ENCODE assay signal across 14 cellular contexts in the genomic region with DNA sequence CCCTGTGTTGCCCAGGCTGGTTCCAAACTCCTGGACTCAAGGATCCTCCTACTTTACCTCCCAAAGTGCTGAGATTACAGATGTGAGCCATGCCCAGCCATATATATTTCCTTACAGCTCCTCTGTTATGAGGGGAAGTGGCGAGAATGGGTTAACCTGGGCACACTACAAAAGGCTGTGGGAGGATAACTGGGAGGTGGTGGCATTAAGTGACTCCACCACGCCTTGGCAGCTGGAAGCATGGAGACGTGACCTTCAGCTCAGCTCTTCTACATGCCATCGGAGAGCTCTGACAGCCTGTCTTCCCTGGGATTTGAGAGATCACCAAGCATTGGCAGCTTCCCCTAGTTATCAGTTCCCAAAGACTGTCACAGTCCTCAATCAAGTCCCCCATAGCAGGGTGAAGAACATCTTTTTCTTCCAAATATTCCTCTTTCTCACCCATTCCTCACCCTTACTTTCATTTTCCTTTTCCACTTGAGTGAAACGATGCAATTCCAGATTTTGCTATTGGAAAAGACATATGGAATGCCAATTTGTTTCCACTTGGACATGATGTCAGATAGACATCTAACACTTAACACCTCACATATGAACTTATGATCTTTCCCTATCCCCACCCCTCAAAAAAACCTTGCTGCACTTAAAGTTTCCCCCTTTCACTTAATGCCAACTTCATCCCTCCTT. TPM values are rescaled to one million over a fixed set of nuclear protein-coding genes. Genes with fewer than 3 reads are reported as not detected.
DNase-seq lines count a peak whose midpoint lies in the region; ATAC-seq and TF ChIP-seq lines count a peak whose summit lies in the region.
"Had no signal": no experiment of that assay in that cellular context is flagged by ENCODE, and none has a peak within 500 bp of the region (broad histone marks: within the 10 kb centered on the region; RNA-seq: fewer than 3 reads in every experiment).

No MANE protein-coding gene starts in this region.

- no peaks in the 10 kb centered on the region for H3K27me3 Mint-ChIP-seq in activated CD8-positive, alpha-beta memory T cell treated with anti-CD3 and anti-CD28 coated beads, Interleukin-2, amount 10 ng/mL, durations not matched to agents 7 days and 5 days
- no peaks in the 10 kb centered on the region for H3K27me3 Mint-ChIP-seq in activated T-helper 17 cell treated with anti-CD3 and anti-CD28 coated beads, Interleukin-2, amount 50 U/mL, for 72 hours
- H3K27me3 Mint-ChIP-seq: activated naive CD8-positive, alpha-beta T cell treated with anti-CD3 and anti-CD28 coated beads, Interleukin-2, amount 50 U/mL, for 24 hours had no signal

- H3K9me3 ChIP-seq in right cardiac atrium (ENCODE audit: control insufficient read depth, low read length) (no peaks in the 10 kb centered on the region), tibial artery (no peaks in the 10 kb centered on the region)

- DNase-seq in activated CD8-positive, alpha-beta memory T cell treated with anti-CD3 and anti-CD28 coated beads, Interleukin-2, amount 10 ng/mL, durations not matched to agents 7 days and 5 days = no peak
- no peak for DNase-seq in activated CD8-positive, alpha-beta memory T cell treated with anti-CD3 and anti-CD28 coated beads, Interleukin-2, amount 50 U/mL, for 4 hours
- DNase-seq in right cardiac atrium (peak in 1 of 3 donors; percentile 31), tibial artery (no peak), GM19238 (ENCODE audit: insufficient read length, low spot score) (no peak), HK-2 (ENCODE audit: unreplicated experiment) (no peak)
- DNase-seq in effector CD8-positive, alpha-beta T cell (lab: John Stamatoyannopoulos, UW) = no peak
- DNase-seq: activated CD4-positive, CD25-positive, alpha-beta regulatory T cell treated with anti-CD3 and anti-CD28 coated beads, Interleukin-2, amount 50 U/mL, for 72 hours; activated naive CD8-positive, alpha-beta T cell treated with anti-CD3 and anti-CD28 coated beads, Interleukin-2, amount 50 U/mL, for 24 hours; foreskin melanocyte; naive B cell; stimulated activated CD4-positive, alpha-beta T cell treated with anti-CD3 and anti-CD28 coated beads, Interleukin-4, amount 100 ng/mL, for 4 hours had no signal

- H3K4me1 Mint-ChIP-seq in activated CD8-positive, alpha-beta memory T cell treated with anti-CD3 and anti-CD28 coated beads, Interleukin-2, amount 10 ng/mL, durations not matched to agents 7 days and 5 days = peaks cover 71% of the 10 kb centered on the region
- peaks cover 44% of the 10 kb centered on the region for H3K4me1 Mint-ChIP-seq in activated T-helper 17 cell treated with anti-CD3 and anti-CD28 coated beads, Interleukin-2, amount 50 U/mL, for 72 hours

- H3K27ac ChIP-seq in right cardiac atrium (ENCODE audit: low read length) (peak overlapping the region; percentile 67), tibial artery (peak overlapping the region; percentile 62 to 64)

- no peaks in the 10 kb centered on the region for H3K27me3 ChIP-seq in right cardiac atrium (ENCODE audit: control insufficient read depth, insufficient read depth)
- H3K27me3 ChIP-seq in tibial artery = no peaks in the 10 kb centered on the region

- CTCF ChIA-PET in activated CD8-positive, alpha-beta memory T cell treated with anti-CD3 and anti-CD28 coated beads, Interleukin-2, amount 10 ng/mL, durations not matched to agents 7 days and 5 days (lab: Charles Lee) = interaction anchor here (0.9 to 1.2 kb wide), 2 partner anchors 38 to 48 kb away, joined by 3 read pairs; a partner anchor contains a TSS

- H3K4me1 ChIP-seq in right cardiac atrium (ENCODE audit: control insufficient read depth, insufficient read depth, low read length) = peaks cover 5% of the 10 kb centered on the region
- H3K4me1 ChIP-seq in tibial artery = peaks cover 0 to 41% (median 20%) of the 10 kb centered on the region in 4 donors

- H3K9me3 Mint-ChIP-seq in activated CD8-positive, alpha-beta memory T cell treated with anti-CD3 and anti-CD28 coated beads, Interleukin-2, amount 10 ng/mL, durations not matched to agents 7 days and 5 days (ENCODE audit: low read depth) = no peaks in the 10 kb centered on the region
- H3K9me3 Mint-ChIP-seq in activated T-helper 17 cell treated with anti-CD3 and anti-CD28 coated beads, Interleukin-2, amount 50 U/mL, for 72 hours = no peaks in the 10 kb centered on the region
- H3K9me3 Mint-ChIP-seq: activated naive CD8-positive, alpha-beta T cell treated with anti-CD3 and anti-CD28 coated beads, Interleukin-2, amount 50 U/mL, for 24 hours had no signal

- no peak for ATAC-seq in activated CD8-positive, alpha-beta memory T cell treated with anti-CD3 and anti-CD28 coated beads, Interleukin-2, amount 10 ng/mL, durations not matched to agents 7 days and 5 days
- ATAC-seq in activated T-helper 17 cell treated with anti-CD3 and anti-CD28 coated beads, Interleukin-2, amount 50 U/mL, for 72 hours (replicated peaks) = no peak
- peak; percentile 51 to 69 for ATAC-seq in right cardiac atrium
- ATAC-seq: activated naive CD8-positive, alpha-beta T cell treated with anti-CD3 and anti-CD28 coated beads, Interleukin-2, amount 50 U/mL, for 24 hours had no signal

- no peak overlapping the region for H3K4me3 Mint-ChIP-seq in activated CD8-positive, alpha-beta memory T cell treated with anti-CD3 and anti-CD28 coated beads, Interleukin-2, amount 10 ng/mL, durations not matched to agents 7 days and 5 days
- H3K4me3 Mint-ChIP-seq in activated T-helper 17 cell treated with anti-CD3 and anti-CD28 coated beads, Interleukin-2, amount 50 U/mL, for 72 hours = peak overlapping the region; percentile 18
- H3K4me3 Mint-ChIP-seq: activated naive CD8-positive, alpha-beta T cell treated with anti-CD3 and anti-CD28 coated beads, Interleukin-2, amount 50 U/mL, for 24 hours; B cell; naive B cell had no signal

- TF ChIP-seq CTCF in tibial artery (IDR thresholded peaks at IDR 0.05) = no peak

- intact Hi-C loops in right cardiac atrium (cut with DNase I) (no loop called here), tibial artery (cut with DNase I; ENCODE audit: low total_unique reads) (loop anchor here (5.0 kb wide), 1 partner anchor 49 kb away; a partner anchor contains a TSS)

- H3K27ac Mint-ChIP-seq in activated CD8-positive, alpha-beta memory T cell treated with anti-CD3 and anti-CD28 coated beads, Interleukin-2, amount 10 ng/mL, durations not matched to agents 7 days and 5 days = peak overlapping the region; percentile 33
- peak overlapping the region; percentile 17 for H3K27ac Mint-ChIP-seq in activated T-helper 17 cell treated with anti-CD3 and anti-CD28 coated beads, Interleukin-2, amount 50 U/mL, for 72 hours
- H3K27ac Mint-ChIP-seq: B cell, naive B cell had no signal

- WGBS in right cardiac atrium = 48% methylated on average over 5 of the region's 5 CpGs

- no peaks in the 10 kb centered on the region for H3K36me3 ChIP-seq in tibial artery

- H3K4me3 ChIP-seq in right cardiac atrium (ENCODE audit: low read length) = no peak overlapping the region
- H3K4me3 ChIP-seq in tibial artery = peak overlapping the region; percentile 40 to 47

- H3K36me3 Mint-ChIP-seq in activated CD8-positive, alpha-beta memory T cell treated with anti-CD3 and anti-CD28 coated beads, Interleukin-2, amount 10 ng/mL, durations not matched to agents 7 days and 5 days = peaks cover 11% of the 10 kb centered on the region
- H3K36me3 Mint-ChIP-seq in activated T-helper 17 cell treated with anti-CD3 and anti-CD28 coated beads, Interleukin-2, amount 50 U/mL, for 72 hours (ENCODE audit: low read depth) = peaks cover 2% of the 10 kb centered on the region
- H3K36me3 Mint-ChIP-seq: naive B cell had no signal

RNA-seq across cellular contexts. Expression of a gene that starts 48.5 kb away (rescaled TPM):
- 10 to 100 TPM; 36.8 to 95.6 TPM for total RNA-seq in activated CD8-positive, alpha-beta memory T cell treated with anti-CD3 and anti-CD28 coated beads, Interleukin-2, amount 10 ng/mL, durations not matched to agents 7 days and 5 days
- 10 to 100 TPM; 23.3 to 51.9 TPM for total RNA-seq in activated T-helper 17 cell treated with anti-CD3 and anti-CD28 coated beads, Interleukin-2, amount 50 U/mL, for 72 hours
- 1 to 10 TPM; 2.0 to 5.9 (median 3.5) TPM for total RNA-seq in right cardiac atrium
- 3.9 TPM for polyA plus RNA-seq in right cardiac atrium

Comparison
In these comparisons a context has a peak if more than half of its experiments do, and no peak if none do; other contexts are left out.
1. ATAC-seq: peak in right cardiac atrium (2 of 2); none in activated CD8-positive, alpha-beta memory T cell treated with anti-CD3 and anti-CD28 coated beads, Interleukin-2, amount 10 ng/mL, durations not matched to agents 7 days and 5 days (single experiment) and activated T-helper 17 cell treated with anti-CD3 and anti-CD28 coated beads, Interleukin-2, amount 50 U/mL, for 72 hours (single experiment).